ENCODE assay signal across 5 cellular contexts in the genomic region with DNA sequence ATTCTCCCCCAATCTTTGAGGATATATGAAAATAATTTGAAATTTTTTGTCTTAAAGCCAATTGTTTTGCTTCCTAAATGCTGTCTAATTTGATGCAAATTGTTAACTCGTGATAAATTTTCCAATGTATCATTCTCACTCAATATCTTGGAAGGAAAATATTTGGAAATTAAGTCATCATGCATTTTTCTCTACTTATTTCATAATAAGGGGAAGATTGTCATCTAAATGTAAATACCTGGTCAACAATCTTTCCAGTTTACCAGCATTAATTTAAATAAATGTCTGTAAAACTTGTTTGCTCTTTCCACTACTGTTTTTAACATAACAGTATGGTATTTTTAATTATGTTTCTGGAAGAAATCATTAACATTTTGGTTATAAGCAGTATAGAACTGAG.
"Had no signal": no experiment of that assay in that cellular context is flagged by ENCODE, and none has a peak within 500 bp of the region (broad histone marks: within the 10 kb centered on the region; RNA-seq: fewer than 3 reads in every experiment).

No MANE protein-coding gene starts in this region.

- ATAC-seq: HepG2, K562 had no signal

- DNase-seq: IMR-90, KBM-7 had no signal

- H3K4me3 ChIP-seq: K562 had no signal

- H3K27ac ChIP-seq: HL-60 had no signal
